Comparison of ENCODE assay signal across 1 cellular context in the genomic region with DNA sequence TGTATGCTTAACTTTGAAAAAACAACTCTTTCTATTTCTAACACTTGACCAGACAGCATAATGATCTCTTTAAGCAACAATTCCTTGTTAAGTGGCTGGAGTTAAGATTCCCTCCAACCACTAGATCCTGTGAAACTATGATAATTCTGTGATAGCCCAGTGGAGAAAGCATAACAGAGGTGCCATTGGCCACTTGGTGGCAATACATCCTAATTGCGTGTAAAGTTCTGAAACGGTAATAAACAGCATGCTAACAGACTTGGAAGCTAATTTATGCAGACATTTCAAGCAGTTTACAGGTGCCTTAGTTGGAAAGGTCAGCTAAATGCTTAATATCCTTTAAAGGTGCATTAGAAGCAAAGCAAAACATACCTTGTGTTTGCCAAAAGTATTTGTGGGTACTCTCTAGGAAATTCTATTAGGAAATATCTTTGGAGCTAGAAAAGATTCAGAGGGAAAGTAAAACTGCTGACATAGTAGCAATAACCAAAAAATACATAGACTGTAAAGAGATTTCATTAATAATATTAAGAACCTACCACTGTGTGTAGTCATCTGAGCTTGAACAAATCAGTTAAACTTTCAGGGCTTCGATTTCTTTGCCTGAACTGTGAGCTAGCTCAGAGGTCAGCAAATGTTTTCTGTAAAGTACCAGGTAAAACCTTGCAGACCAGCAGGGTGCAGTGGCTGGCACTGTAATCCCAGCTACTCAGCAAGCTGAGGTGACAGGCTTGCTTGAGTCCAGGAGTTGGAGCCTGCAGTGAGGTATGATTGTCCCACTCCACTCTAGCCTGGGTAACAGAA.
TF ChIP-seq lines count a peak whose summit lies in the region.

No MANE protein-coding gene starts in this region.

TF ChIP-seq in HepG2, 621 proteins besides CTCF, POLR2A, EP300 and RAD21 (continued from another document and continues in another):
- TF ChIP-seq, protein P1, sequence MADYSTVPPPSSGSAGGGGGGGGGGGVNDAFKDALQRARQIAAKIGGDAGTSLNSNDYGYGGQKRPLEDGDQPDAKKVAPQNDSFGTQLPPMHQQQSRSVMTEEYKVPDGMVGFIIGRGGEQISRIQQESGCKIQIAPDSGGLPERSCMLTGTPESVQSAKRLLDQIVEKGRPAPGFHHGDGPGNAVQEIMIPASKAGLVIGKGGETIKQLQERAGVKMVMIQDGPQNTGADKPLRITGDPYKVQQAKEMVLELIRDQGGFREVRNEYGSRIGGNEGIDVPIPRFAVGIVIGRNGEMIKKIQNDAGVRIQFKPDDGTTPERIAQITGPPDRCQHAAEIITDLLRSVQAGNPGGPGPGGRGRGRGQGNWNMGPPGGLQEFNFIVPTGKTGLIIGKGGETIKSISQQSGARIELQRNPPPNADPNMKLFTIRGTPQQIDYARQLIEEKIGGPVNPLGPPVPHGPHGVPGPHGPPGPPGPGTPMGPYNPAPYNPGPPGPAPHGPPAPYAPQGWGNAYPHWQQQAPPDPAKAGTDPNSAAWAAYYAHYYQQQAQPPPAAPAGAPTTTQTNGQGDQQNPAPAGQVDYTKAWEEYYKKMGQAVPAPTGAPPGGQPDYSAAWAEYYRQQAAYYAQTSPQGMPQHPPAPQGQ (CRISPR knock-in tag; IDR thresholded peaks at IDR 0.05; ENCODE audit: borderline replicate concordance): no peak
- TF ChIP-seq RELA (CRISPR knock-in tag; IDR thresholded peaks at IDR 0.05) (no peak), KLF13 (CRISPR knock-in tag; IDR thresholded peaks at IDR 0.05) (no peak), ZNF446 (CRISPR knock-in tag; IDR thresholded peaks at IDR 0.05) (no peak), CAMTA2 (CRISPR knock-in tag; IDR thresholded peaks at IDR 0.05; ENCODE audit: borderline replicate concordance) (no peak), U2AF1 (optimal IDR thresholded peaks at IDR 0.05; ENCODE audit: low read depth, low read length) (no peak), PHF20 (CRISPR knock-in tag; IDR thresholded peaks at IDR 0.05) (no peak), STAG1 (CRISPR knock-in tag; IDR thresholded peaks at IDR 0.05) (peak; percentile 65), ZNF557 (CRISPR knock-in tag; IDR thresholded peaks at IDR 0.05) (no peak), NFE2 (CRISPR knock-in tag; IDR thresholded peaks at IDR 0.05) (no peak), ZNF10 (CRISPR knock-in tag; IDR thresholded peaks at IDR 0.05; ENCODE audit: borderline replicate concordance, low read depth) (no peak), ZNF839 (CRISPR knock-in tag; IDR thresholded peaks at IDR 0.05; ENCODE audit: borderline replicate concordance) (no peak), ELF1 (CRISPR knock-in tag; IDR thresholded peaks at IDR 0.05) (no peak), FOXK2 (IDR thresholded peaks at IDR 0.05) (no peak), ZC3H13 (CRISPR knock-in tag; IDR thresholded peaks at IDR 0.05) (no peak), MEF2D (CRISPR knock-in tag; IDR thresholded peaks at IDR 0.05) (0 out of 2 replicates have a peak, but pooled peaks have one; percentile 22), ZNF629 (CRISPR knock-in tag; conservative IDR thresholded peaks at IDR 0.05) (no peak), BRD4 (CRISPR knock-in tag; IDR thresholded peaks at IDR 0.05) (no peak), KLF6 (CRISPR knock-in tag; IDR thresholded peaks at IDR 0.05) (no peak), ZFYVE20 (CRISPR knock-in tag; IDR thresholded peaks at IDR 0.05; ENCODE audit: borderline replicate concordance, low read depth) (no peak), FOXM1 (CRISPR knock-in tag; IDR thresholded peaks at IDR 0.05) (no peak), NFE2L1 (CRISPR knock-in tag; IDR thresholded peaks at IDR 0.05; ENCODE audit: borderline replicate concordance) (no peak), PHF21A (CRISPR knock-in tag; IDR thresholded peaks at IDR 0.05) (no peak), CREM (IDR thresholded peaks at IDR 0.05) (no peak), CREM (CRISPR knock-in tag; IDR thresholded peaks at IDR 0.05) (no peak), ZNF891 (CRISPR knock-in tag; IDR thresholded peaks at IDR 0.05) (no peak), HNRNPUL1 (IDR thresholded peaks at IDR 0.05; ENCODE audit: low read depth, low read length) (no peak), CENPT (CRISPR knock-in tag; IDR thresholded peaks at IDR 0.05; ENCODE audit: low read depth) (no peak), HNRNPL (IDR thresholded peaks at IDR 0.05; ENCODE audit: low read depth, low read length) (no peak), SMARCC2 (IDR thresholded peaks at IDR 0.05) (no peak), ZNF589 (CRISPR knock-in tag; conservative IDR thresholded peaks at IDR 0.05) (no peak), KLF12 (CRISPR knock-in tag; IDR thresholded peaks at IDR 0.05; ENCODE audit: borderline replicate concordance) (no peak), SP2 (CRISPR knock-in tag; IDR thresholded peaks at IDR 0.05) (no peak)
- TF ChIP-seq, protein P2, sequence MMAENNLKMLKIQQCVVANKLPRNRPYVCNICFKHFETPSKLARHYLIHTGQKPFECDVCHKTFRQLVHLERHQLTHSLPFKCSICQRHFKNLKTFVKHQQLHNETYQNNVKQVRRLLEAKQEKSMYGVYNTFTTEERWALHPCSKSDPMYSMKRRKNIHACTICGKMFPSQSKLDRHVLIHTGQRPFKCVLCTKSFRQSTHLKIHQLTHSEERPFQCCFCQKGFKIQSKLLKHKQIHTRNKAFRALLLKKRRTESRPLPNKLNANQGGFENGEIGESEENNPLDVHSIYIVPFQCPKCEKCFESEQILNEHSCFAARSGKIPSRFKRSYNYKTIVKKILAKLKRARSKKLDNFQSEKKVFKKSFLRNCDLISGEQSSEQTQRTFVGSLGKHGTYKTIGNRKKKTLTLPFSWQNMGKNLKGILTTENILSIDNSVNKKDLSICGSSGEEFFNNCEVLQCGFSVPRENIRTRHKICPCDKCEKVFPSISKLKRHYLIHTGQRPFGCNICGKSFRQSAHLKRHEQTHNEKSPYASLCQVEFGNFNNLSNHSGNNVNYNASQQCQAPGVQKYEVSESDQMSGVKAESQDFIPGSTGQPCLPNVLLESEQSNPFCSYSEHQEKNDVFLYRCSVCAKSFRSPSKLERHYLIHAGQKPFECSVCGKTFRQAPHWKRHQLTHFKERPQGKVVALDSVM (CRISPR knock-in tag; IDR thresholded peaks at IDR 0.05): no peak
- TF ChIP-seq, protein P3, sequence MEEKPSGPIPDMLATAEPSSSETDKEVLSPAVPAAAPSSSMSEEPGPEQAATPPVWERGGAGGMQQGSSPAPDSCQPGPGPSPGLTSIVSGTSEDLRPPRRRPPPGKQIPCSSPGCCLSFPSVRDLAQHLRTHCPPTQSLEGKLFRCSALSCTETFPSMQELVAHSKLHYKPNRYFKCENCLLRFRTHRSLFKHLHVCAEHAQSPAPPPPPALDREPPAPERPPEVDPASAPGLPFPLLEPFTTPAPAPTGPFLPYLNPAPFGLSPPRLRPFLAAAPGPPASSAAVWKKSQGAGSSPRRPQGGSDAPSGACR (CRISPR knock-in tag; IDR thresholded peaks at IDR 0.05): no peak
- TF ChIP-seq, protein P4, sequence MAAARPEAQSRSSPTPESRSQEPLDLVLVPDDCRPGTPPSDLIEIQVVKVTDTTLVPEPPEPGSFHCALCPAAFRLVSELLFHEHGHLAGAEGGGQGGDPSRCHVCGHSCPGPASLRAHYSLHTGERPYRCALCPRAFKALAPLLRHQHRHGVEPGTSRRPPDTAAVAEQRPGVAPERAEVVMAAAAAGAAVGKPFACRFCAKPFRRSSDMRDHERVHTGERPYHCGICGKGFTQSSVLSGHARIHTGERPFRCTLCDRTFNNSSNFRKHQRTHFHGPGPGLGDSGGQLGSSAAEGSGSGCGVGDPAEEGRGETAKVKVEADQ (CRISPR knock-in tag; IDR thresholded peaks at IDR 0.05; ENCODE audit: borderline replicate concordance): no peak
- TF ChIP-seq, protein P5, sequence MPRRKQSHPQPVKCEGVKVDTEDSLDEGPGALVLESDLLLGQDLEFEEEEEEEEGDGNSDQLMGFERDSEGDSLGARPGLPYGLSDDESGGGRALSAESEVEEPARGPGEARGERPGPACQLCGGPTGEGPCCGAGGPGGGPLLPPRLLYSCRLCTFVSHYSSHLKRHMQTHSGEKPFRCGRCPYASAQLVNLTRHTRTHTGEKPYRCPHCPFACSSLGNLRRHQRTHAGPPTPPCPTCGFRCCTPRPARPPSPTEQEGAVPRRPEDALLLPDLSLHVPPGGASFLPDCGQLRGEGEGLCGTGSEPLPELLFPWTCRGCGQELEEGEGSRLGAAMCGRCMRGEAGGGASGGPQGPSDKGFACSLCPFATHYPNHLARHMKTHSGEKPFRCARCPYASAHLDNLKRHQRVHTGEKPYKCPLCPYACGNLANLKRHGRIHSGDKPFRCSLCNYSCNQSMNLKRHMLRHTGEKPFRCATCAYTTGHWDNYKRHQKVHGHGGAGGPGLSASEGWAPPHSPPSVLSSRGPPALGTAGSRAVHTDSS (CRISPR knock-in tag; conservative IDR thresholded peaks at IDR 0.05): no peak
- TF ChIP-seq, protein P6, sequence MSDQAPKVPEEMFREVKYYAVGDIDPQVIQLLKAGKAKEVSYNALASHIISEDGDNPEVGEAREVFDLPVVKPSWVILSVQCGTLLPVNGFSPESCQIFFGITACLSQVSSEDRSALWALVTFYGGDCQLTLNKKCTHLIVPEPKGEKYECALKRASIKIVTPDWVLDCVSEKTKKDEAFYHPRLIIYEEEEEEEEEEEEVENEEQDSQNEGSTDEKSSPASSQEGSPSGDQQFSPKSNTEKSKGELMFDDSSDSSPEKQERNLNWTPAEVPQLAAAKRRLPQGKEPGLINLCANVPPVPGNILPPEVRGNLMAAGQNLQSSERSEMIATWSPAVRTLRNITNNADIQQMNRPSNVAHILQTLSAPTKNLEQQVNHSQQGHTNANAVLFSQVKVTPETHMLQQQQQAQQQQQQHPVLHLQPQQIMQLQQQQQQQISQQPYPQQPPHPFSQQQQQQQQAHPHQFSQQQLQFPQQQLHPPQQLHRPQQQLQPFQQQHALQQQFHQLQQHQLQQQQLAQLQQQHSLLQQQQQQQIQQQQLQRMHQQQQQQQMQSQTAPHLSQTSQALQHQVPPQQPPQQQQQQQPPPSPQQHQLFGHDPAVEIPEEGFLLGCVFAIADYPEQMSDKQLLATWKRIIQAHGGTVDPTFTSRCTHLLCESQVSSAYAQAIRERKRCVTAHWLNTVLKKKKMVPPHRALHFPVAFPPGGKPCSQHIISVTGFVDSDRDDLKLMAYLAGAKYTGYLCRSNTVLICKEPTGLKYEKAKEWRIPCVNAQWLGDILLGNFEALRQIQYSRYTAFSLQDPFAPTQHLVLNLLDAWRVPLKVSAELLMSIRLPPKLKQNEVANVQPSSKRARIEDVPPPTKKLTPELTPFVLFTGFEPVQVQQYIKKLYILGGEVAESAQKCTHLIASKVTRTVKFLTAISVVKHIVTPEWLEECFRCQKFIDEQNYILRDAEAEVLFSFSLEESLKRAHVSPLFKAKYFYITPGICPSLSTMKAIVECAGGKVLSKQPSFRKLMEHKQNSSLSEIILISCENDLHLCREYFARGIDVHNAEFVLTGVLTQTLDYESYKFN (CRISPR knock-in tag; conservative IDR thresholded peaks at IDR 0.05): peak; percentile 73
- TF ChIP-seq, protein P7, sequence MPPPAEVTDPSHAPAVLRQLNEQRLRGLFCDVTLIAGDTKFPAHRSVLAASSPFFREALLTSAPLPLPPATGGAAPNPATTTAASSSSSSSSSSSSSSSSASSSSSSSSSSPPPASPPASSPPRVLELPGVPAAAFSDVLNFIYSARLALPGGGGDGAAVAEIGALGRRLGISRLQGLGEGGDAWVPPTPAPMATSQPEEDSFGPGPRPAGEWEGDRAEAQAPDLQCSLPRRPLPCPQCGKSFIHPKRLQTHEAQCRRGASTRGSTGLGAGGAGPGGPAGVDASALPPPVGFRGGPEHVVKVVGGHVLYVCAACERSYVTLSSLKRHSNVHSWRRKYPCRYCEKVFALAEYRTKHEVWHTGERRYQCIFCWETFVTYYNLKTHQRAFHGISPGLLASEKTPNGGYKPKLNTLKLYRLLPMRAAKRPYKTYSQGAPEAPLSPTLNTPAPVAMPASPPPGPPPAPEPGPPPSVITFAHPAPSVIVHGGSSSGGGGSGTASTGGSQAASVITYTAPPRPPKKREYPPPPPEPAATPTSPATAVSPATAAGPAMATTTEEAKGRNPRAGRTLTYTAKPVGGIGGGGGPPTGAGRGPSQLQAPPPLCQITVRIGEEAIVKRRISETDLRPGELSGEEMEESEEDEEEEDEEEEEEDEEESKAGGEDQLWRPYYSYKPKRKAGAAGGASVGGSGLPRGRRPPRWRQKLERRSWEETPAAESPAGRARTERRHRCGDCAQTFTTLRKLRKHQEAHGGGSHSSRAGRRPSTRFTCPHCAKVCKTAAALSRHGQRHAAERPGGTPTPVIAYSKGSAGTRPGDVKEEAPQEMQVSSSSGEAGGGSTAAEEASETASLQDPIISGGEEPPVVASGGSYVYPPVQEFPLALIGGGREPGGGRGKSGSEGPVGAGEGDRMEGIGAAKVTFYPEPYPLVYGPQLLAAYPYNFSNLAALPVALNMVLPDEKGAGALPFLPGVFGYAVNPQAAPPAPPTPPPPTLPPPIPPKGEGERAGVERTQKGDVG (CRISPR knock-in tag; IDR thresholded peaks at IDR 0.05; ENCODE audit: borderline replicate concordance): no peak
- TF ChIP-seq, protein P8, sequence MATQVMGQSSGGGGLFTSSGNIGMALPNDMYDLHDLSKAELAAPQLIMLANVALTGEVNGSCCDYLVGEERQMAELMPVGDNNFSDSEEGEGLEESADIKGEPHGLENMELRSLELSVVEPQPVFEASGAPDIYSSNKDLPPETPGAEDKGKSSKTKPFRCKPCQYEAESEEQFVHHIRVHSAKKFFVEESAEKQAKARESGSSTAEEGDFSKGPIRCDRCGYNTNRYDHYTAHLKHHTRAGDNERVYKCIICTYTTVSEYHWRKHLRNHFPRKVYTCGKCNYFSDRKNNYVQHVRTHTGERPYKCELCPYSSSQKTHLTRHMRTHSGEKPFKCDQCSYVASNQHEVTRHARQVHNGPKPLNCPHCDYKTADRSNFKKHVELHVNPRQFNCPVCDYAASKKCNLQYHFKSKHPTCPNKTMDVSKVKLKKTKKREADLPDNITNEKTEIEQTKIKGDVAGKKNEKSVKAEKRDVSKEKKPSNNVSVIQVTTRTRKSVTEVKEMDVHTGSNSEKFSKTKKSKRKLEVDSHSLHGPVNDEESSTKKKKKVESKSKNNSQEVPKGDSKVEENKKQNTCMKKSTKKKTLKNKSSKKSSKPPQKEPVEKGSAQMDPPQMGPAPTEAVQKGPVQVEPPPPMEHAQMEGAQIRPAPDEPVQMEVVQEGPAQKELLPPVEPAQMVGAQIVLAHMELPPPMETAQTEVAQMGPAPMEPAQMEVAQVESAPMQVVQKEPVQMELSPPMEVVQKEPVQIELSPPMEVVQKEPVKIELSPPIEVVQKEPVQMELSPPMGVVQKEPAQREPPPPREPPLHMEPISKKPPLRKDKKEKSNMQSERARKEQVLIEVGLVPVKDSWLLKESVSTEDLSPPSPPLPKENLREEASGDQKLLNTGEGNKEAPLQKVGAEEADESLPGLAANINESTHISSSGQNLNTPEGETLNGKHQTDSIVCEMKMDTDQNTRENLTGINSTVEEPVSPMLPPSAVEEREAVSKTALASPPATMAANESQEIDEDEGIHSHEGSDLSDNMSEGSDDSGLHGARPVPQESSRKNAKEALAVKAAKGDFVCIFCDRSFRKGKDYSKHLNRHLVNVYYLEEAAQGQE (IDR thresholded peaks at IDR 0.05; ENCODE audit: borderline replicate concordance in 1 of 2, low read depth in 1 of 2, low read length in 2 of 2): no peak
- TF ChIP-seq, protein P9, sequence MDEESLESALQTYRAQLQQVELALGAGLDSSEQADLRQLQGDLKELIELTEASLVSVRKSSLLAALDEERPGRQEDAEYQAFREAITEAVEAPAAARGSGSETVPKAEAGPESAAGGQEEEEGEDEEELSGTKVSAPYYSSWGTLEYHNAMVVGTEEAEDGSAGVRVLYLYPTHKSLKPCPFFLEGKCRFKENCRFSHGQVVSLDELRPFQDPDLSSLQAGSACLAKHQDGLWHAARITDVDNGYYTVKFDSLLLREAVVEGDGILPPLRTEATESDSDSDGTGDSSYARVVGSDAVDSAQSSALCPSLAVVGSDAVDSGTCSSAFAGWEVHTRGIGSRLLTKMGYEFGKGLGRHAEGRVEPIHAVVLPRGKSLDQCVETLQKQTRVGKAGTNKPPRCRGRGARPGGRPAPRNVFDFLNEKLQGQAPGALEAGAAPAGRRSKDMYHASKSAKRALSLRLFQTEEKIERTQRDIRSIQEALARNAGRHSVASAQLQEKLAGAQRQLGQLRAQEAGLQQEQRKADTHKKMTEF (CRISPR knock-in tag; IDR thresholded peaks at IDR 0.05): peak; percentile 6; the same call in 1 of the 2 replicates
